In the genomic region with DNA sequence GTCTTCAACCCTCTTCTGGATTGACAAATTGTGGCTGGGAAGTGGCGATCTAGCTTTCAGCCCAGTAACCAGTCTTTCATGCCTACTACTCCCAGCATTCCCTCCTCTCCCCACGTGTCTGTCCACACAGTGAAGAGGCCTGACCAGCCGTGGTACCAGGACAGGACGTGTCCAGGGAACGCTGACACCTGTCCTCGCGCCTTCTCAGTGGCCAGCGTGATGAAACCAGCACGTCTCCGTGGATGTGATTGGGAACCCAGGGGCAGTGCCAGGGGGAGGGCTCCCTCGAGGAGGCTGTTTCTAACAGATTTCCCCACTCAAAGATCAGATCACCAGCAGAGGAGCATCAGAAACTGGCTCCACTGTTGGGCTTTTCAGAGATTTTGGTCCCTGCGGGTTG, we compare ENCODE assay signal across 16 cellular contexts.
DNase-seq lines count a peak whose midpoint lies in the region; ATAC-seq, FAIRE-seq and TF ChIP-seq lines count a peak whose summit lies in the region.
"Had no signal": no experiment of that assay in that cellular context is flagged by ENCODE, and none has a peak within 500 bp of the region (broad histone marks: within the 10 kb centered on the region; RNA-seq: fewer than 3 reads in every experiment).

No MANE protein-coding gene starts in this region.

- no peak overlapping the region for H2BK12ac ChIP-seq in mesenchymal stem cell (ENCODE audit: low read length in 2 of 2)

- no peak for FAIRE-seq in GM12878 (lab: Jason Lieb, UNC)
- FAIRE-seq: H1, HTR-8/SVneo had no signal

- intact Hi-C loops in GM12878 (cut with micrococcal nuclease; ENCODE audit: unreplicated experiment): no loop called here
- intact Hi-C loops in posterior vena cava (cut with DNase I): no loop called here

- H2BK120ac ChIP-seq in mesenchymal stem cell (ENCODE audit: low read depth, low read length): no peak overlapping the region

- RAD21 ChIA-PET in GM12878 (lab: Charles Lee; ENCODE audit: unreplicated experiment): no interaction called here

- no peaks in the 10 kb centered on the region for H3K79me2 ChIP-seq in GM12878 (ENCODE audit: control insufficient read depth, insufficient read depth, low read length)

- H3K4ac ChIP-seq in mesenchymal stem cell (ENCODE audit: low read depth in 1 of 2, low read length in 2 of 2): no peak overlapping the region

- H3K27ac ChIP-seq in GM12878 (ENCODE audit: control insufficient read depth, insufficient read depth) (no peak overlapping the region), mesenchymal stem cell (ENCODE audit: low read length, poor library complexity, severe bottlenecking) (no peak overlapping the region)
- H3K27ac ChIP-seq: BLaER1 treated with 17β-estradiol and CSF1 and Interleukin-3, amounts not matched to agents 10 nM and 100 nM had no signal

- peak overlapping the region; percentile 76 for H4K91ac ChIP-seq in mesenchymal stem cell (ENCODE audit: low read length)

- TF ChIP-seq RAD21 in GM12878 (IDR thresholded peaks at IDR 0.05; ENCODE audit: insufficient read depth, low read depth, low read length): no peak

- ATAC-seq in GM12878: no peak
- ATAC-seq in HG03520 (IDR thresholded peaks at IDR 0.05; ENCODE audit: unreplicated experiment): no peak
- no peak for ATAC-seq in HG03439 (IDR thresholded peaks at IDR 0.05; ENCODE audit: unreplicated experiment)
- ATAC-seq: CD8-positive, alpha-beta T cell had no signal

- H3K4me2 ChIP-seq in GM12878 (ENCODE audit: control insufficient read depth, insufficient read depth) (no peak overlapping the region), mesenchymal stem cell (ENCODE audit: low read length, poor library complexity, severe bottlenecking) (no peak overlapping the region)
- H3K4me2 ChIP-seq: BLaER1 treated with 17β-estradiol and CSF1 and Interleukin-3, amounts not matched to agents 10 nM and 100 nM had no signal

- DNase-seq in NCI-H2227 (lab: John Stamatoyannopoulos, UW; ENCODE audit: unreplicated experiment): peak; percentile 57
- DNase-seq in GM12878 (ENCODE audit: low read depth, low spot score): no peak
- no peak for DNase-seq in mesenchymal stem cell
- DNase-seq in posterior vena cava (ENCODE audit: low spot score): peak; percentile 76
- no peak for DNase-seq in T1000 (lab: John Stamatoyannopoulos, UW)
- DNase-seq: Calu3; CD8-positive, alpha-beta T cell; DMS79 treated with DMSO at 0.1 percent for 48 hours; GF-D8; IMR-90 had no signal

- no peak overlapping the region for H3K23ac ChIP-seq in mesenchymal stem cell (ENCODE audit: low read length in 2 of 2)

- in situ Hi-C loops in GM12878 (cut with MboI): no loop called here

- H2BK15ac ChIP-seq in mesenchymal stem cell (ENCODE audit: low read depth, poor library complexity, severe bottlenecking): no peak overlapping the region

- H3K18ac ChIP-seq in mesenchymal stem cell (ENCODE audit: low read depth in 1 of 2, low read length in 2 of 2): no peak overlapping the region

- H3K4me3 ChIP-seq in GM12878 (no peak overlapping the region), mesenchymal stem cell (ENCODE audit: insufficient read depth in 1 of 2, low read depth in 1 of 2, low read length in 2 of 2) (no peak overlapping the region)
- H3K4me3 ChIP-seq: BLaER1 treated with 17β-estradiol and CSF1 and Interleukin-3, amounts not matched to agents 10 nM and 100 nM; HAP-1 had no signal

- CTCF ChIA-PET in GM12878 (lab: Yijun Ruan, JAX): no interaction called here

- 98% methylated on average over 12 of the region's 12 CpGs for WGBS in GM12878 (ENCODE audit: insufficient coverage, insufficient replicate concordance, low lambda C conversion rate, missing lambda C conversion rate)
- WGBS in mesenchymal stem cell: 95% methylated on average over 12 of the region's 12 CpGs

- SMC1A ChIA-PET in GM12878 (lab: Charles Lee; ENCODE audit: uncharacterized antibody, unreplicated experiment): no interaction called here

- no TSS peak for BruUV-seq in GM12878 (replicated peaks; lab: Mats Ljungman, UMichigan)

- H2AFZ ChIP-seq in GM12878 (ENCODE audit: control insufficient read depth, low read depth, low read length): no peak overlapping the region
- no peak overlapping the region for H2AFZ ChIP-seq in mesenchymal stem cell (ENCODE audit: low read depth, low read length)

- H3K9me3 ChIP-seq in GM12878 (replicated peaks; ENCODE audit: control insufficient read depth, insufficient read depth, low read length) (no peaks in the 10 kb centered on the region), mesenchymal stem cell (ENCODE audit: control insufficient read depth, low read length) (no peaks in the 10 kb centered on the region)
- H3K9me3 ChIP-seq: BLaER1 treated with 17β-estradiol and CSF1 and Interleukin-3, amounts not matched to agents 10 nM and 100 nM; HAP-1 had no signal

- H3K79me1 ChIP-seq in mesenchymal stem cell (replicated peaks; ENCODE audit: low read length, poor library complexity, severe bottlenecking): no peaks in the 10 kb centered on the region

- TF ChIP-seq POLR2A in GM12878 (IDR thresholded peaks at IDR 0.05; ENCODE audit: low read depth, low read length): peak; percentile 46

- H3K4me1 ChIP-seq in GM12878 (ENCODE audit: control insufficient read depth, insufficient read depth, low read length): peaks cover 20% of the 10 kb centered on the region
- no peaks in the 10 kb centered on the region for H3K4me1 ChIP-seq in mesenchymal stem cell (ENCODE audit: control insufficient read depth, insufficient read depth, low read depth, low read length)
- H3K4me1 ChIP-seq: BLaER1 treated with 17β-estradiol and CSF1 and Interleukin-3, amounts not matched to agents 10 nM and 100 nM; HAP-1 had no signal

- H2BK5ac ChIP-seq in mesenchymal stem cell (ENCODE audit: low read depth, low read length, poor library complexity, severe bottlenecking): no peak overlapping the region

- no peak overlapping the region for H4K8ac ChIP-seq in mesenchymal stem cell (ENCODE audit: low read length)

- peaks cover 15 to 18% of the 10 kb centered on the region in 2 experiments; a peak in 3 of 4 replicates for H3K36me3 ChIP-seq in GM12878 (ENCODE audit: control insufficient read depth in 2 of 2, insufficient read depth in 2 of 2, low read length in 1 of 2)
- peaks cover 32 to 52% of the 10 kb centered on the region in 2 experiments for H3K36me3 ChIP-seq in mesenchymal stem cell (ENCODE audit: control insufficient read depth in 1 of 2, insufficient read depth in 2 of 2, low read depth in 1 of 2, low read length in 2 of 2)

- no peak overlapping the region for H3K14ac ChIP-seq in mesenchymal stem cell (ENCODE audit: low read length in 2 of 2)

- no peak overlapping the region for H2AK5ac ChIP-seq in mesenchymal stem cell (ENCODE audit: low read length, severe bottlenecking)

- H3K9ac ChIP-seq in GM12878 (ENCODE audit: control insufficient read depth, insufficient read depth, low read length) (no peak overlapping the region), mesenchymal stem cell (ENCODE audit: low read length) (no peak overlapping the region)
- H3K9ac ChIP-seq: BLaER1 treated with 17β-estradiol and CSF1 and Interleukin-3, amounts not matched to agents 10 nM and 100 nM had no signal

- H3K27me3 ChIP-seq in GM12878 (replicated peaks in 1 of 2; ENCODE audit: control insufficient read depth in 2 of 2, insufficient read depth in 2 of 2, low read length in 1 of 2): no peaks in the 10 kb centered on the region
- H3K27me3 ChIP-seq in mesenchymal stem cell (ENCODE audit: control insufficient read depth in 1 of 2, insufficient read depth in 1 of 2, low read length in 2 of 2): peaks cover 0 to 3% of the 10 kb centered on the region in 2 experiments
- H3K27me3 ChIP-seq: BLaER1 treated with 17β-estradiol and CSF1 and Interleukin-3, amounts not matched to agents 10 nM and 100 nM had no signal

- H4K20me1 ChIP-seq in GM12878 (ENCODE audit: control insufficient read depth, insufficient read depth): no peaks in the 10 kb centered on the region

- POLR2A ChIA-PET in GM12878 (lab: Charles Lee): no interaction called here

- no peak for TF ChIP-seq EP300 in GM12878 (IDR thresholded peaks at IDR 0.05; ENCODE audit: borderline replicate concordance in 1 of 2, control insufficient read depth in 1 of 2, low read depth in 2 of 2, low read length in 2 of 2)

- TF ChIP-seq CTCF in GM12878 (IDR thresholded peaks at IDR 0.05 in 2 of 3, conservative IDR thresholded peaks at IDR 0.05 in 1 of 3; ENCODE audit: control insufficient read depth in 2 of 3, extremely low read depth in 1 of 3, insufficient read depth in 1 of 3, low read depth in 3 of 3, low read length in 3 of 3): no peak

TF ChIP-seq in GM12878, 131 proteins besides CTCF, POLR2A, EP300 and RAD21:
- TF ChIP-seq RFX5 (IDR thresholded peaks at IDR 0.05; ENCODE audit: low read depth, low read length) (no peak), ASH2L (IDR thresholded peaks at IDR 0.05; ENCODE audit: borderline replicate concordance, low read depth) (no peak), POU2F2 (IDR thresholded peaks at IDR 0.05; ENCODE audit: borderline replicate concordance, low read depth, low read length) (no peak), CHD2 (IDR thresholded peaks at IDR 0.05; ENCODE audit: borderline replicate concordance, low read depth, low read length) (no peak)
- TF ChIP-seq, protein P1, sequence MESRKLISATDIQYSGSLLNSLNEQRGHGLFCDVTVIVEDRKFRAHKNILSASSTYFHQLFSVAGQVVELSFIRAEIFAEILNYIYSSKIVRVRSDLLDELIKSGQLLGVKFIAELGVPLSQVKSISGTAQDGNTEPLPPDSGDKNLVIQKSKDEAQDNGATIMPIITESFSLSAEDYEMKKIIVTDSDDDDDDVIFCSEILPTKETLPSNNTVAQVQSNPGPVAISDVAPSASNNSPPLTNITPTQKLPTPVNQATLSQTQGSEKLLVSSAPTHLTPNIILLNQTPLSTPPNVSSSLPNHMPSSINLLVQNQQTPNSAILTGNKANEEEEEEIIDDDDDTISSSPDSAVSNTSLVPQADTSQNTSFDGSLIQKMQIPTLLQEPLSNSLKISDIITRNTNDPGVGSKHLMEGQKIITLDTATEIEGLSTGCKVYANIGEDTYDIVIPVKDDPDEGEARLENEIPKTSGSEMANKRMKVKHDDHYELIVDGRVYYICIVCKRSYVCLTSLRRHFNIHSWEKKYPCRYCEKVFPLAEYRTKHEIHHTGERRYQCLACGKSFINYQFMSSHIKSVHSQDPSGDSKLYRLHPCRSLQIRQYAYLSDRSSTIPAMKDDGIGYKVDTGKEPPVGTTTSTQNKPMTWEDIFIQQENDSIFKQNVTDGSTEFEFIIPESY (IDR thresholded peaks at IDR 0.05): no peak

Comparison
In these comparisons a context has a peak if more than half of its experiments do, and no peak if none do; other contexts are left out.
1. DNase-seq: peak in NCI-H2227 (single experiment) and posterior vena cava (single experiment); none in GM12878 (single experiment), mesenchymal stem cell (single experiment) and T1000 (single experiment).